ENCODE assay signal across 13 cellular contexts in the genomic region with DNA sequence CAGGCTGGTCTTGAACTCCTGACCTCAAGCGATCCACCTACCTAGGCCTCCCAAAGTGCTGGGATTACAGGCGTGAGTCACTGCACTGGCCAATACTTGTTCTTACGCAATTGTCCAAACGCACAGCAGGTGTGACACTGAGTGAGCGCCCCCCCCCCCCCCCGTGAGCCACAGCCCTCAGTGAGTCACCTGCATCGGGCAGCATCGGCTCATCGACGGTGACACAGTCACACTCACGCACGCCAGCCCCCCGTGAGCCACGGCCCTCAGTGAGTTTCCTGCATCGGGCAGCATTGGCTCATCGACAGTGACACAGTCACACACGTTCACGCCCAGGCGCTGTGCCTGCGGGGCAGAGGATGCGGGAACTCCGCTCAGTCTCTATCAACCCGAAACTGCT. TPM values are rescaled to one million over a fixed set of nuclear protein-coding genes. Genes with fewer than 3 reads are reported as not detected.
DNase-seq lines count a peak whose midpoint lies in the region; ATAC-seq and TF ChIP-seq lines count a peak whose summit lies in the region.
"Had no signal": no experiment of that assay in that cellular context is flagged by ENCODE, and none has a peak within 500 bp of the region (broad histone marks: within the 10 kb centered on the region; RNA-seq: fewer than 3 reads in every experiment).

No MANE protein-coding gene starts in this region.

- TF ChIP-seq CTCF in HEK293 (tag by site-specific recombination; IDR thresholded peaks at IDR 0.05): no peak
- TF ChIP-seq CTCF in brain microvascular endothelial cell (IDR thresholded peaks at IDR 0.05; ENCODE audit: low read depth, low read length, missing control alignments): no peak
- no peak for TF ChIP-seq CTCF in GM10266 (IDR thresholded peaks at IDR 0.05; ENCODE audit: control insufficient read depth, insufficient read depth, low read depth, missing control alignments)

- H3K27ac ChIP-seq in HEK293 (ENCODE audit: extremely low read depth, low read depth, low read length) (no peak overlapping the region), brain microvascular endothelial cell (no peak overlapping the region)
- H3K27ac ChIP-seq: heart left ventricle, tibial artery had no signal

- ATAC-seq in HG02852 (IDR thresholded peaks at IDR 0.05; ENCODE audit: unreplicated experiment) (no peak), HG03432 (IDR thresholded peaks at IDR 0.05; ENCODE audit: unreplicated experiment) (no peak)

- H3K36me3 ChIP-seq in HEK293 (ENCODE audit: control insufficient read depth in 2 of 2, insufficient read depth in 1 of 2, low read length in 2 of 2): no peaks in the 10 kb centered on the region
- no peaks in the 10 kb centered on the region for H3K36me3 ChIP-seq in brain microvascular endothelial cell (replicated peaks)
- H3K36me3 ChIP-seq: heart left ventricle, tibial artery had no signal

- peaks cover 18% of the 10 kb centered on the region for H3K27me3 ChIP-seq in brain microvascular endothelial cell (replicated peaks)

- POLR2A ChIA-PET in HEK293 (lab: Yijun Ruan, JAX): no interaction called here

- in situ Hi-C loops in brain microvascular endothelial cell (cut with HindIII; ENCODE audit: low pct_ligation_motif_present, low sequenced_read_pairs): no loop called here

- CTCF ChIA-PET in HEK293 (lab: Yijun Ruan, JAX): interaction anchor here (0.6 kb wide), 1 partner anchor 88 kb away, joined by 3 read pairs; no protein-coding TSS in a partner anchor

- no peaks in the 10 kb centered on the region for H3K4me1 ChIP-seq in HEK293 (ENCODE audit: control insufficient read depth, insufficient read depth, low read length)

- no peaks in the 10 kb centered on the region for H3K9me3 ChIP-seq in HEK293 (ENCODE audit: control insufficient read depth, insufficient read depth, low read depth, low read length)
- H3K9me3 ChIP-seq: heart left ventricle, tibial artery had no signal

- H3K4me3 ChIP-seq in HEK293 (ENCODE audit: low read depth, low read length): no peak overlapping the region
- H3K4me3 ChIP-seq in brain microvascular endothelial cell (ENCODE audit: low read depth, low read length): no peak overlapping the region

- DNase-seq in NCI-H226: peak; percentile 59
- DNase-seq in brain microvascular endothelial cell: peak; percentile 5
- peak; percentile 61 for DNase-seq in renal cortical epithelial cell (ENCODE audit: low read depth)
- DNase-seq in GM10266 (ENCODE audit: extremely low spot score): no peak
- DNase-seq: activated CD4-positive, alpha-beta T cell treated with anti-CD3 and anti-CD28 coated beads for 4 hours; activated naive CD8-positive, alpha-beta T cell treated with anti-CD3 and anti-CD28 coated beads for 36 hours; NCI-H1436 treated with DMSO at 0.1 percent for 48 hours had no signal

TF ChIP-seq in HEK293, 187 proteins besides CTCF, POLR2A, EP300 and RAD21 (continues in another document):
- TF ChIP-seq, protein P1, sequence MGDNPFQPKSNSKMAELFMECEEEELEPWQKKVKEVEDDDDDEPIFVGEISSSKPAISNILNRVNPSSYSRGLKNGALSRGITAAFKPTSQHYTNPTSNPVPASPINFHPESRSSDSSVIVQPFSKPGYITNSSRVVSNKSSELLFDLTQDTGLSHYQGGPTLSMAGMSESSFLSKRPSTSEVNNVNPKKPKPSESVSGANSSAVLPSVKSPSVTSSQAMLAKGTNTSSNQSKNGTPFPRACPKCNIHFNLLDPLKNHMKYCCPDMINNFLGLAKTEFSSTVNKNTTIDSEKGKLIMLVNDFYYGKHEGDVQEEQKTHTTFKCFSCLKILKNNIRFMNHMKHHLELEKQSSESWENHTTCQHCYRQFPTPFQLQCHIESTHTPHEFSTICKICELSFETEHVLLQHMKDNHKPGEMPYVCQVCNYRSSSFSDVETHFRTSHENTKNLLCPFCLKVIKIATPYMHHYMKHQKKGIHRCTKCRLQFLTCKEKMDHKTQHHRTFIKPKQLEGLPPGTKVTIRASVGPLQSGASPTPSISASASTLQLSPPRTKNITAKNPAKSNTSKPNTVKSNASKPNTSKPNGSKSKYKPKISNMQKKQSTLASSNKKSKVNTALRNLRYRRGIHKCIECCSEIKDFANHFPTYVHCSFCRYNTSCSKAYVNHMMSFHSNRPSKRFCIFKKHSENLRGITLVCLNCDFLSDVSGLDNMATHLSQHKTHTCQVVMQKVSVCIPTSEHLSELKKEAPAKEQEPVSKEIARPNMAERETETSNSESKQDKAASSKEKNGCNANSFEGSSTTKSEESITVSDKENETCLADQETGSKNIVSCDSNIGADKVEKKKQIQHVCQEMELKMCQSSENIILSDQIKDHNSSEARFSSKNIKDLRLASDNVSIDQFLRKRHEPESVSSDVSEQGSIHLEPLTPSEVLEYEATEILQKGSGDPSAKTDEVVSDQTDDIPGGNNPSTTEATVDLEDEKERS (tag by site-specific recombination; IDR thresholded peaks at IDR 0.05): 0 out of 2 replicates have a peak, but pooled peaks have one; percentile 6
- TF ChIP-seq ZNF366 (tag by site-specific recombination; conservative IDR thresholded peaks at IDR 0.05): 0 out of 2 replicates have a peak, but pooled peaks have one; percentile 15
- no peak for TF ChIP-seq ZNF16 (tag by site-specific recombination; IDR thresholded peaks at IDR 0.05; ENCODE audit: low read depth)
- TF ChIP-seq ZNF768 (tag by site-specific recombination; IDR thresholded peaks at IDR 0.05): no peak; the same call in 1 of the 2 replicates
- no peak for TF ChIP-seq ZNF23 (tag by site-specific recombination; IDR thresholded peaks at IDR 0.05; ENCODE audit: borderline replicate concordance)
- peak; percentile 33; the same call in 1 of the 2 replicates for TF ChIP-seq TSHZ1 (tag by site-specific recombination; IDR thresholded peaks at IDR 0.05; ENCODE audit: borderline replicate concordance)
- TF ChIP-seq ZNF114 (tag by site-specific recombination; IDR thresholded peaks at IDR 0.05): no peak
- no peak for TF ChIP-seq ZNF146 (tag by site-specific recombination; IDR thresholded peaks at IDR 0.05)
- no peak for TF ChIP-seq ZNF426 (tag by site-specific recombination; IDR thresholded peaks at IDR 0.05)
- TF ChIP-seq ZBTB7A (tag by site-specific recombination; IDR thresholded peaks at IDR 0.05; ENCODE audit: low read depth): no peak
- TF ChIP-seq ZNF169 (tag by site-specific recombination; IDR thresholded peaks at IDR 0.05): no peak
- TF ChIP-seq, protein P2, sequence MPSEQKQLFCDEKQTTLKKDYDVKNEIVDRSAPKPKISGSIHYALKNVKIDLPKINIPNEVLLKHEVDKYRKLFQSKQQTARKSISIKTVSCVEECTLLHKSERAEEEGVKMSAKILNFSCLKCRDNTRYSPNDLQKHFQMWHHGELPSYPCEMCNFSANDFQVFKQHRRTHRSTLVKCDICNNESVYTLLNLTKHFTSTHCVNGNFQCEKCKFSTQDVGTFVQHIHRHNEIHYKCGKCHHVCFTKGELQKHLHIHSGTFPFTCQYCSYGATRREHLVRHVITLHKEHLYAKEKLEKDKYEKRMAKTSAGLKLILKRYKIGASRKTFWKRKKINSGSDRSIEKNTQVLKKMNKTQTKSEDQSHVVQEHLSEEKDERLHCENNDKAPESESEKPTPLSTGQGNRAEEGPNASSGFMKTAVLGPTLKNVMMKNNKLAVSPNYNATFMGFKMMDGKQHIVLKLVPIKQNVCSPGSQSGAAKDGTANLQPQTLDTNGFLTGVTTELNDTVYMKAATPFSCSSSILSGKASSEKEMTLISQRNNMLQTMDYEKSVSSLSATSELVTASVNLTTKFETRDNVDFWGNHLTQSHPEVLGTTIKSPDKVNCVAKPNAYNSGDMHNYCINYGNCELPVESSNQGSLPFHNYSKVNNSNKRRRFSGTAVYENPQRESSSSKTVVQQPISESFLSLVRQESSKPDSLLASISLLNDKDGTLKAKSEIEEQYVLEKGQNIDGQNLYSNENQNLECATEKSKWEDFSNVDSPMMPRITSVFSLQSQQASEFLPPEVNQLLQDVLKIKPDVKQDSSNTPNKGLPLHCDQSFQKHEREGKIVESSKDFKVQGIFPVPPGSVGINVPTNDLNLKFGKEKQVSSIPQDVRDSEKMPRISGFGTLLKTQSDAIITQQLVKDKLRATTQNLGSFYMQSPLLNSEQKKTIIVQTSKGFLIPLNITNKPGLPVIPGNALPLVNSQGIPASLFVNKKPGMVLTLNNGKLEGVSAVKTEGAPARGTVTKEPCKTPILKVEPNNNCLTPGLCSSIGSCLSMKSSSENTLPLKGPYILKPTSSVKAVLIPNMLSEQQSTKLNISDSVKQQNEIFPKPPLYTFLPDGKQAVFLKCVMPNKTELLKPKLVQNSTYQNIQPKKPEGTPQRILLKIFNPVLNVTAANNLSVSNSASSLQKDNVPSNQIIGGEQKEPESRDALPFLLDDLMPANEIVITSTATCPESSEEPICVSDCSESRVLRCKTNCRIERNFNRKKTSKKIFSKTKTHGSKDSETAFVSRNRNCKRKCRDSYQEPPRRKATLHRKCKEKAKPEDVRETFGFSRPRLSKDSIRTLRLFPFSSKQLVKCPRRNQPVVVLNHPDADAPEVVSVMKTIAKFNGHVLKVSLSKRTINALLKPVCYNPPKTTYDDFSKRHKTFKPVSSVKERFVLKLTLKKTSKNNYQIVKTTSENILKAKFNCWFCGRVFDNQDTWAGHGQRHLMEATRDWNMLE (tag by site-specific recombination; conservative IDR thresholded peaks at IDR 0.05; ENCODE audit: low read depth): no peak

RNA-seq across cellular contexts. Expression of gene GALNT9, which starts 42.5 kb away (rescaled TPM):
- 0.35 and 4.2 TPM in 2 replicates for total RNA-seq in renal cortical epithelial cell
- total RNA-seq: activated naive CD8-positive, alpha-beta T cell treated with anti-CD3 and anti-CD28 coated beads for 36 hours; posterior vena cava had no signal
